In genomic region chr15:66802087-66803001, GRCh38 we compare ENCODE assay signal across 11 cellular contexts.
DNase-seq lines count a peak whose midpoint lies in the region; ATAC-seq and TF ChIP-seq lines count a peak whose summit lies in the region.
"Had no signal": no experiment of that assay in that cellular context is flagged by ENCODE, and none has a peak within 500 bp of the region (broad histone marks: within the 10 kb centered on the region; RNA-seq: fewer than 3 reads in every experiment).

No MANE protein-coding gene starts in this region.

- H3K9me3 ChIP-seq in BLaER1 treated with 17β-estradiol and CSF1 and Interleukin-3, amounts not matched to agents 10 nM and 100 nM (replicated peaks in 1 of 11), result peaks cover 0 to 12% (median 8%) of the 10 kb centered on the region in 11 experiments; a peak in 8 of 22 replicates
- H3K9me3 ChIP-seq in SK-N-MC (ENCODE audit: low read depth, low read length) (no peaks in the 10 kb centered on the region), prostate gland (no peaks in the 10 kb centered on the region)

- peak overlapping the region in 2 of 11 experiments; percentile 21 to 27; a peak in 4 of 22 replicates for H3K9ac ChIP-seq in BLaER1 treated with 17β-estradiol and CSF1 and Interleukin-3, amounts not matched to agents 10 nM and 100 nM
- peak overlapping the region; percentile 62 for H3K9ac ChIP-seq in SK-N-MC (ENCODE audit: insufficient read length)

- no peak for TF ChIP-seq POLR2A in prostate gland (IDR thresholded peaks at IDR 0.05)

- H3K4me1 ChIP-seq in BLaER1 treated with 17β-estradiol and CSF1 and Interleukin-3, amounts not matched to agents 10 nM and 100 nM, result peaks cover 0 to 30% (median 11%) of the 10 kb centered on the region in 10 experiments; a peak in 13 of 20 replicates
- peaks cover 13% of the 10 kb centered on the region for H3K4me1 ChIP-seq in prostate gland (replicated peaks)

- peak; percentile 53 for DNase-seq in SK-N-MC (ENCODE audit: low read depth, low spot score)
- DNase-seq in fibroblast of the conjunctiva (ENCODE audit: low read depth), result peak; percentile 34
- no peak for DNase-seq in prostate gland (ENCODE audit: low spot score)
- DNase-seq in activated T-cell treated with anti-CD3 and anti-CD28 coated beads, Interleukin-2, amount 50 U/mL, for 48 hours, result no peak
- no peak for DNase-seq in SK-N-DZ (ENCODE audit: low spot score)
- DNase-seq: DND-41, NCI-H1694 treated with DMSO at 0.1 percent for 48 hours had no signal

- no peak for ATAC-seq in HG03457 (IDR thresholded peaks at IDR 0.05; ENCODE audit: unreplicated experiment)
- no peak for ATAC-seq in HG03521 (IDR thresholded peaks at IDR 0.05; ENCODE audit: unreplicated experiment)

- H3K27me3 ChIP-seq in BLaER1 treated with 17β-estradiol and CSF1 and Interleukin-3, amounts not matched to agents 10 nM and 100 nM, result no peaks in the 10 kb centered on the region
- H3K27me3 ChIP-seq in prostate gland (replicated peaks; ENCODE audit: insufficient read depth), result no peaks in the 10 kb centered on the region
- H3K27me3 ChIP-seq: foreskin keratinocyte had no signal

- WGBS in prostate gland, result 67% methylated on average over 12 of the region's 12 CpGs

- intact Hi-C loops in prostate gland (cut with DNase I), result no loop called here

- TF ChIP-seq CTCF in prostate gland (IDR thresholded peaks at IDR 0.05), result no peak

- no peaks in the 10 kb centered on the region for H3K36me3 ChIP-seq in BLaER1 treated with 17β-estradiol and CSF1 and Interleukin-3, amounts not matched to agents 10 nM and 100 nM
- H3K36me3 ChIP-seq in SK-N-MC (ENCODE audit: insufficient read depth, low read length) (no peaks in the 10 kb centered on the region), prostate gland (no peaks in the 10 kb centered on the region)

- peak overlapping the region in 6 of 11 experiments; percentile 12 to 86 (median 66); a peak in 10 of 22 replicates for H3K4me2 ChIP-seq in BLaER1 treated with 17β-estradiol and CSF1 and Interleukin-3, amounts not matched to agents 10 nM and 100 nM

- no peaks in the 10 kb centered on the region for H4K20me1 ChIP-seq in BLaER1 treated with 17β-estradiol and CSF1 and Interleukin-3, amounts not matched to agents 10 nM and 100 nM

- H3K4me3 ChIP-seq in BLaER1 treated with 17β-estradiol and CSF1 and Interleukin-3, amounts not matched to agents 10 nM and 100 nM, result no peak overlapping the region
- peak overlapping the region; percentile 63 for H3K4me3 ChIP-seq in SK-N-MC
- no peak overlapping the region for H3K4me3 ChIP-seq in prostate gland

- peak overlapping the region in 3 of 11 experiments; percentile 3 to 55 (median 38); a peak in 3 of 22 replicates for H3K27ac ChIP-seq in BLaER1 treated with 17β-estradiol and CSF1 and Interleukin-3, amounts not matched to agents 10 nM and 100 nM
- H3K27ac ChIP-seq in SK-N-MC (peak overlapping the region; percentile 93), prostate gland (peak overlapping the region; percentile 42 to 61)
- H3K27ac ChIP-seq: foreskin keratinocyte had no signal

Comparison
In these comparisons a context has a peak if more than half of its experiments do, and no peak if none do; other contexts are left out.
1. DNase-seq: peak in SK-N-MC (single experiment) and fibroblast of the conjunctiva (single experiment); none in prostate gland (single experiment), activated T-cell treated with anti-CD3 and anti-CD28 coated beads, Interleukin-2, amount 50 U/mL, for 48 hours (0 of 2) and SK-N-DZ (single experiment).